In genomic region chr10:71714592-71714991, GRCh38 we compare ENCODE assay signal across 1 cellular context.
TF ChIP-seq lines count a peak whose summit lies in the region.

No MANE protein-coding gene starts in this region.

TF ChIP-seq in IMR-90, 13 proteins besides CTCF, POLR2A, EP300 and RAD21 (continued from another document):
- TF ChIP-seq CEBPB (IDR thresholded peaks at IDR 0.05; ENCODE audit: low read depth, low read length) (no peak), SMC3 (IDR thresholded peaks at IDR 0.05; ENCODE audit: low read depth, low read length) (no peak), ELK1 (IDR thresholded peaks at IDR 0.05; ENCODE audit: borderline replicate concordance, low read depth, low read length) (no peak)
